Comparison of ENCODE assay signal across 9 cellular contexts in the genomic region with DNA sequence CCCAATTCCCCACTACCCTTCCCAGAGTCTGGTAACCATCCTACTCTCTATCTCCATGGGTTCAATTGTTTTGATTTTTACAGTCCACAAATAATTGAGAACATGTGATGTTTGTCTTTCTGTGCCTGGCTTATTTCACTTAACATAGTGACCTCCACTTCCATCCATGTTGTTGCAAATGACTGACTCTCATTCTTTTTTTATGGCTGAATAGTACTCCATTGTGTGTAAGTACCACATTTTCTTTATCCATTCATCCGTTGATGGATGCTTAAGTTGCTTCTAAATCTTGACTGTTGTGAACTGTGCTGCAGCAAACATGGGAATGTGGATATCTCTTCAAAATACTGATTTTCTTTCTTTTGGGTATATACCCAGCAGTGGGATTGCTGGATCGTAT. TPM values are rescaled to one million over a fixed set of nuclear protein-coding genes. Genes with fewer than 3 reads are reported as not detected.
"Had no signal": no experiment of that assay in that cellular context is flagged by ENCODE, and none has a peak within 500 bp of the region (broad histone marks: within the 10 kb centered on the region; RNA-seq: fewer than 3 reads in every experiment).

No MANE protein-coding gene starts in this region.

RNA-seq across cellular contexts. Expression of gene CELF3, which starts 46.6 kb away (rescaled TPM):
- total RNA-seq: LHCN-M2, MCF 10A, NCI-H460, OCI-LY7, PC-9, Right ventricle myocardium inferior, RPMI7951, SJCRH30, SK-MEL-5 had no signal

RNA-seq across cellular contexts. Expression of gene RIIAD1, which starts 51.3 kb away (rescaled TPM):
- total RNA-seq: LHCN-M2, MCF 10A, NCI-H460, OCI-LY7, PC-9, RPMI7951, SJCRH30, SK-MEL-5 had no signal
